In genomic region chr20:33697129-33697528, GRCh38 we compare ENCODE assay signal across 8 cellular contexts. TPM values are rescaled to one million over a fixed set of nuclear protein-coding genes. Genes with fewer than 3 reads are reported as not detected.
DNase-seq lines count a peak whose midpoint lies in the region; ATAC-seq and TF ChIP-seq lines count a peak whose summit lies in the region.

No MANE protein-coding gene starts in this region.

- ATAC-seq in Right ventricle myocardium inferior (peak; percentile 79), HG03565 (IDR thresholded peaks at IDR 0.05; ENCODE audit: unreplicated experiment) (no peak), GM19455 (IDR thresholded peaks at IDR 0.05; ENCODE audit: unreplicated experiment) (no peak)

- H3K4me1 ChIP-seq in uterus: no peaks in the 10 kb centered on the region

- 54 to 63% methylated on average over 8 of the region's 8 CpGs for WGBS in lower leg skin, 2 donors

- no peaks in the 10 kb centered on the region for H3K9me3 ChIP-seq in uterus

- TF ChIP-seq CTCF in coronary artery (IDR thresholded peaks at IDR 0.05) (no peak), lower leg skin (IDR thresholded peaks at IDR 0.05) (no peak), uterus (IDR thresholded peaks at IDR 0.05) (no peak)

- intact Hi-C loops in Right ventricle myocardium inferior (cut with DNase I) (no loop called here), cardiac septum (cut with DNase I) (no loop called here), lower leg skin (cut with DNase I; ENCODE audit: low total_unique reads) (no loop called here), uterus (cut with DNase I; ENCODE audit: low total_unique reads) (no loop called here)

- H3K4me3 ChIP-seq in coronary artery (no peak overlapping the region), lower leg skin (ENCODE audit: low read depth, poor library complexity, severe bottlenecking) (no peak overlapping the region), uterus (no peak overlapping the region)

- no peak for DNase-seq in Right ventricle myocardium inferior (ENCODE audit: missing footprints)
- DNase-seq in cardiac septum (ENCODE audit: low spot score): no peak
- no peak for DNase-seq in coronary artery (ENCODE audit: low spot score)
- DNase-seq in lower leg skin (ENCODE audit: low spot score in 2 of 2): peak; percentile 67 to 95
- peak; percentile 87 to 88 for DNase-seq in uterus
- DNase-seq in NCI-H510A (lab: John Stamatoyannopoulos, UW): no peak

- peak overlapping the region; percentile 57 to 79 for H3K27ac ChIP-seq in coronary artery
- peak overlapping the region; percentile 63 to 93 for H3K27ac ChIP-seq in uterus

- no peaks in the 10 kb centered on the region for H3K36me3 ChIP-seq in uterus

- no peaks in the 10 kb centered on the region for H3K27me3 ChIP-seq in uterus

- no peak for TF ChIP-seq POLR2A in lower leg skin (IDR thresholded peaks at IDR 0.05)
- TF ChIP-seq POLR2A in uterus (IDR thresholded peaks at IDR 0.05): no peak

RNA-seq across cellular contexts. Expression of gene E2F1, which starts 10.9 kb away (rescaled TPM):
- total RNA-seq in Right ventricle myocardium inferior (2.3 TPM), cardiac septum (2.3 TPM), lower leg skin (1 to 10 TPM; 1.4 to 6.3 (median 5.7) TPM), uterus (1 to 10 TPM in 2 of 4 donors, under 1 TPM in 1, not detected in 1; 0.51 to 7.3 (median 1.5) TPM)

RNA-seq across cellular contexts. Expression of gene NECAB3, which starts 22.9 kb away (rescaled TPM):
- total RNA-seq in Right ventricle myocardium inferior (70.8 TPM), cardiac septum (77.0 TPM), lower leg skin (10 to 100 TPM; 17.1 to 30.8 (median 23.3) TPM), uterus (10 to 100 TPM in 3 of 4 donors, 1 to 10 TPM in 1; 5.6 to 44.3 (median 20.4) TPM)

RNA-seq across cellular contexts. Expression of gene PXMP4, which starts 23.0 kb away (rescaled TPM):
- total RNA-seq in Right ventricle myocardium inferior: 11.4 TPM
- total RNA-seq in cardiac septum: 8.9 TPM
- total RNA-seq in lower leg skin: 10 to 100 TPM; 12.5 to 34.1 (median 21.2) TPM
- total RNA-seq in uterus: 10 to 100 TPM in 2 of 4 donors, 1 to 10 TPM in 2; 1.8 to 13.8 (median 10.7) TPM

RNA-seq across cellular contexts. Expression of gene ACTL10, which starts 30.4 kb away (rescaled TPM):
- total RNA-seq in Right ventricle myocardium inferior (0.19 TPM), cardiac septum (0.46 TPM), lower leg skin (10 to 100 TPM in 1 of 4 donors, 1 to 10 TPM in 3; 2.1 to 10.2 (median 3.7) TPM), uterus (1 to 10 TPM in 3 of 4 donors, not detected in 1; 1.4 to 4.4 (median 1.9) TPM)

RNA-seq across cellular contexts. Expression of gene ZNF341, which starts 34.7 kb away (rescaled TPM):
- total RNA-seq in Right ventricle myocardium inferior (1.8 TPM), cardiac septum (1.3 TPM), lower leg skin (1 to 10 TPM; 3.5 to 5.4 (median 4.2) TPM), uterus (1 to 10 TPM; 1.2 to 3.3 (median 2.7) TPM)

Comparison
In these comparisons a context has a peak if more than half of its experiments do, and no peak if none do; other contexts are left out.
1. DNase-seq: peak in lower leg skin (2 of 2) and uterus (2 of 2); none in Right ventricle myocardium inferior (single experiment), cardiac septum (single experiment), coronary artery (single experiment) and NCI-H510A (single experiment).